In the genomic region with DNA sequence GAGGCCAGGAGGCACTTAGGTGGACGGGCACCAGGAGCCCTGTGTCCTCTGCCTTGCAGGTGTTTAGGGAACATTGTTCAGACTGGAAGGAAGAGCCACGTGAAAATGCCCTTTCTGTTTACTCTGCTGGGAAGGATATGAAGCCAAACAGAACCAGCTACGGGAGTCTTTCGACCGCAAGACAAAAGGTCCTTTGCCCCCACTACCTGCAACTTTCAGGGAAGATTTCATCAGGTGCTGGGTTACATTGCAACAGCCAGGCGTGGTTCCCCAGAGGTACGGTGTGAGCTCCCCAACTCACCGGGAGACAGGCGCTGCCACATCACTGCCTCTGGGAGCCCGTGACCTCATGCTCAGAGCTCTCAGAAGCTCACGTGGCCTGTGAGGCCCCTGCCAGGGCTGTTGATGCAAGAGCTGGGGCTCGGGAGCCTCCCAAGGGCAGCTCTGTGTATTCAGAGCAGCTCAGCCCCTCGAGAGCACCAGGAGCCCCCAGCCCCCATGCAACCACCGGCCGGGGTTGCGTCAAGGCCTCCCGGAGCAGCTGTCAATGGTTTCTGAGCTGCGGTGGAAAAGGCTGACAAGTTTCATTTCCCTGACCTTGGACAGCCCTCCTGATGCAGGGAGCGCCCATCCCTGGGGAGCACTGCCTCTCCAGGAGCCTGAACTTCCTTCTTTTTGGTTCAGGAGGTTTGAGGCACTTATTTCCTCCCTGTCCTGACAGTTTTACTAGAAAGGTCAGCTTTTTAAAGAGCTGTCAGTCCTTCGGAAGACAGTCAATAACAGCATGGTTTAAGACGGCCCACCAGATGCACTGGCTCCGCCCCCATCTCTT, we compare ENCODE assay signal across 8 cellular contexts. TPM values are rescaled to one million over a fixed set of nuclear protein-coding genes. Genes with fewer than 3 reads are reported as not detected.
DNase-seq lines count a peak whose midpoint lies in the region; ATAC-seq, FAIRE-seq and TF ChIP-seq lines count a peak whose summit lies in the region.

No MANE protein-coding gene starts in this region.

- H3K9me3 ChIP-seq in A549 = no peaks in the 10 kb centered on the region
- no peaks in the 10 kb centered on the region for H3K9me3 ChIP-seq in PC-9 (ENCODE audit: insufficient read depth, low read depth)
- H3K9me3 ChIP-seq in adrenal gland (replicated peaks in 1 of 3) = no peaks in the 10 kb centered on the region

- H3K4me2 ChIP-seq in A549 = peak overlapping the region; percentile 99
- peak overlapping the region; percentile 61 for H3K4me2 ChIP-seq in PC-9

- ATAC-seq in A549 (peak; percentile 66 to 74), GM21619 (IDR thresholded peaks at IDR 0.05; ENCODE audit: unreplicated experiment) (no peak), HG02588 (IDR thresholded peaks at IDR 0.05; ENCODE audit: unreplicated experiment) (no peak)

- DNase-seq in A549 (ENCODE audit: low read depth in 1 of 2, low spot score in 1 of 2) (peak; percentile 85 to 96), HL-60 (ENCODE audit: low read depth in 1 of 2, low spot score in 1 of 2) (peak; percentile 82 to 94), PC-9 (peak; percentile 87 to 94), adrenal gland (peak; percentile 85 to 94 (median 93)), kidney epithelial cell (ENCODE audit: low read depth) (peak; percentile 28)
- peak in 2 of 3 experiments; percentile 28 to 61 for DNase-seq in stimulated activated CD4-positive, alpha-beta T cell treated with anti-CD3 and anti-CD28 coated beads, TNF-alpha, amount 100 ng/mL, for 24 hours (ENCODE audit: low read depth in 3 of 3)

- no peaks in the 10 kb centered on the region for H3K9me2 ChIP-seq in PC-9 (ENCODE audit: insufficient read depth)

- no peak overlapping the region for H3K4me3 ChIP-seq in A549
- H3K4me3 ChIP-seq in HL-60 (replicated peaks; ENCODE audit: insufficient read depth, low read length) = no peak overlapping the region
- H3K4me3 ChIP-seq in PC-9 = peak overlapping the region; percentile 33; the same call in 1 of the 2 replicates
- peak overlapping the region in 1 of 4 donors; percentile 38 for H3K4me3 ChIP-seq in adrenal gland
- H3K4me3 ChIP-seq in kidney epithelial cell (ENCODE audit: low read depth, low read length) = no peak overlapping the region

- TF ChIP-seq POLR2A in A549 (IDR thresholded peaks at IDR 0.05; ENCODE audit: low read length) (no peak), adrenal gland (IDR thresholded peaks at IDR 0.05) (peak in 1 of 2 donors; percentile 54)

- H4K20me1 ChIP-seq in PC-9 (ENCODE audit: insufficient read depth) = no peaks in the 10 kb centered on the region

- peaks cover 40% of the 10 kb centered on the region for H3F3A ChIP-seq in PC-9 (ENCODE audit: insufficient read depth, low read depth)

- 26% methylated on average over 21 of the region's 22 CpGs for WGBS in A549 (ENCODE audit: missing lambda C conversion rate)
- 28 to 40% (median 31%) methylated on average over 9 to 22 of the region's 22 CpGs for WGBS in adrenal gland, 4 donors

- H3K4me1 ChIP-seq in A549 (peaks cover 64% of the 10 kb centered on the region), PC-9 (replicated peaks; ENCODE audit: insufficient read depth) (peaks cover 36% of the 10 kb centered on the region), adrenal gland (replicated peaks in 1 of 2) (peaks cover 15 to 25% of the 10 kb centered on the region in 2 donors)

- no peaks in the 10 kb centered on the region for H3K79me2 ChIP-seq in PC-9 (ENCODE audit: low read depth)

- no peak for FAIRE-seq in A549 (lab: Jason Lieb, UNC)

- CTCF ChIA-PET in A549 (lab: Yijun Ruan, JAX) = interaction anchor here (1.0 to 7.5 kb wide), 20 partner anchors 11 to 271 kb away, joined by 3 to 154 read pairs (median 5); partner anchors contain the start of genes CBX4, CBX8 and GAA
- CTCF ChIA-PET in PC-9 (lab: Charles Lee) = interaction anchor here (0.5 to 1.1 kb wide), 5 partner anchors 10 to 247 kb away, joined by 3 to 8 read pairs (median 3); no protein-coding TSS in a partner anchor

- H3K27ac ChIP-seq in A549 (peak overlapping the region; percentile 89 to 95), HL-60 (replicated peaks) (peak overlapping the region; percentile 53), PC-9 (peak overlapping the region; percentile 100), adrenal gland (peak overlapping the region in 3 of 5 donors; percentile 10 to 38 (median 27))

- peak; percentile 67 to 74; a peak in 3 of 5 replicates for TF ChIP-seq EP300 in A549 (IDR thresholded peaks at IDR 0.05)

- POLR2A ChIA-PET in A549 (lab: Yijun Ruan, JAX) = interaction anchor here (0.7 to 4.1 kb wide), 7 partner anchors 41 to 199 kb away, joined by 3 to 38 read pairs (median 12); partner anchors contain the start of genes CBX4 and CBX8
- POLR2A ChIA-PET in PC-9 (lab: Charles Lee; ENCODE audit: unreplicated experiment) = interaction anchor here (0.5 to 0.9 kb wide), 3 partner anchors 10 to 798 kb away, joined by 3 to 6 read pairs (median 4); no protein-coding TSS in a partner anchor

- H3K36me3 ChIP-seq in PC-9 (ENCODE audit: low read depth) (no peaks in the 10 kb centered on the region), adrenal gland (replicated peaks in 1 of 2) (no peaks in the 10 kb centered on the region), kidney epithelial cell (ENCODE audit: control insufficient read depth, insufficient read depth, low read length) (no peaks in the 10 kb centered on the region)

- no peak overlapping the region for H2AFZ ChIP-seq in PC-9

- peaks cover 14% of the 10 kb centered on the region for H3K27me3 ChIP-seq in HL-60 (ENCODE audit: insufficient read depth, poor library complexity, severe bottlenecking)
- no peaks in the 10 kb centered on the region for H3K27me3 ChIP-seq in PC-9 (ENCODE audit: insufficient read depth, low read depth)
- H3K27me3 ChIP-seq in adrenal gland = no peaks in the 10 kb centered on the region
- no peaks in the 10 kb centered on the region for H3K27me3 ChIP-seq in kidney epithelial cell (ENCODE audit: control insufficient read depth, insufficient read depth, low read length)

- intact Hi-C loops in PC-9 (cut with micrococcal nuclease; ENCODE audit: unreplicated experiment) = loop anchor here (2.0 to 5.0 kb wide), 3 partner anchors 76 to 255 kb away; no protein-coding TSS in a partner anchor
- intact Hi-C loops in adrenal gland (cut with DNase I) = loop anchor here in 1 of 2 donors (5.0 kb wide), 3 partner anchors 151 to 251 kb away; no protein-coding TSS in a partner anchor

- TF ChIP-seq CTCF in A549 (IDR thresholded peaks at IDR 0.05) (no peak), HL-60 (IDR thresholded peaks at IDR 0.05; ENCODE audit: insufficient read depth, low read length) (no peak), PC-9 (conservative IDR thresholded peaks at IDR 0.05) (no peak), adrenal gland (IDR thresholded peaks at IDR 0.05) (no peak), kidney epithelial cell (IDR thresholded peaks at IDR 0.05; ENCODE audit: insufficient read depth, low read length, poor library complexity, severe bottlenecking) (no peak)

- BruUV-seq in PC-9 (replicated peaks; lab: Mats Ljungman, UMichigan) = TSS peak; percentile 80

- peak in 1 of 2 experiments; percentile 39; a peak in 1 of 5 replicates for TF ChIP-seq RAD21 in A549 (conservative IDR thresholded peaks at IDR 0.05 in 1 of 2, IDR thresholded peaks at IDR 0.05 in 1 of 2)

TF ChIP-seq in A549, 52 proteins besides CTCF, POLR2A, EP300 and RAD21 (continues in another document):
- TF ChIP-seq JUN (IDR thresholded peaks at IDR 0.05) (peak; percentile 72 to 95), SMC3 (IDR thresholded peaks at IDR 0.05) (0 out of 3 replicates have a peak, but pooled peaks have one; percentile 18), CEBPB (IDR thresholded peaks at IDR 0.05) (peak; percentile 77 to 88), HDAC2 (IDR thresholded peaks at IDR 0.05) (no peak), NR3C1 (IDR thresholded peaks at IDR 0.05) (no peak), RFX5 (IDR thresholded peaks at IDR 0.05) (0 out of 2 replicates have a peak, but pooled peaks have one; percentile 17), BHLHE40 (IDR thresholded peaks at IDR 0.05; ENCODE audit: low read depth, low read length) (peak; percentile 70), CHD4 (IDR thresholded peaks at IDR 0.05; ENCODE audit: borderline replicate concordance) (no peak), FOSL2 (IDR thresholded peaks at IDR 0.05) (0 out of 2 replicates have a peak, but pooled peaks have one; percentile 12), FOSL2 (CRISPR knock-in tag; IDR thresholded peaks at IDR 0.05) (peak; percentile 45; the same call in 1 of the 2 replicates)
- TF ChIP-seq, protein P1, sequence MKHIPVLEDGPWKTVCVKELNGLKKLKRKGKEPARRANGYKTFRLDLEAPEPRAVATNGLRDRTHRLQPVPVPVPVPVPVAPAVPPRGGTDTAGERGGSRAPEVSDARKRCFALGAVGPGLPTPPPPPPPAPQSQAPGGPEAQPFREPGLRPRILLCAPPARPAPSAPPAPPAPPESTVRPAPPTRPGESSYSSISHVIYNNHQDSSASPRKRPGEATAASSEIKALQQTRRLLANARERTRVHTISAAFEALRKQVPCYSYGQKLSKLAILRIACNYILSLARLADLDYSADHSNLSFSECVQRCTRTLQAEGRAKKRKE (CRISPR knock-in tag; IDR thresholded peaks at IDR 0.05; ENCODE audit: low read depth) = no peak

RNA-seq across cellular contexts. Expression of gene TBC1D16, which starts 42.1 kb away (rescaled TPM):
- 8.9 and 12.9 TPM in 2 replicates for polyA plus RNA-seq in A549 (2011; rRNA removed)
- polyA plus RNA-seq in A549 (2012; cell fraction: cytosol; rRNA removed) = 5.8 and 7.4 TPM in 2 replicates
- polyA plus RNA-seq in A549 (2012; cell fraction: nucleus; rRNA removed) = 13.9 and 15.8 TPM in 2 replicates
- 11.5 to 12.5 TPM (median 12.3 TPM) in 3 replicates for polyA plus RNA-seq in A549 (2017; fragmentation: RNase III; extraction: RNeasy Plus Mini Kit Qiagen cat#74134 plus additional on column Dnase treatment)
- polyA minus RNA-seq in A549 (2011; rRNA and poly(A)+ RNA removed) = 22.2 and 28.2 TPM in 2 replicates
- total RNA-seq in PC-9 (2021) = 41.7 and 44.1 TPM in 2 replicates
- 10 to 100 TPM; 22.5 to 62.5 (median 40.7) TPM for total RNA-seq in adrenal gland
- 10 to 100 TPM in 1 of 3 donors, 1 to 10 TPM in 2; 4.2 to 12.9 (median 6.0) TPM for polyA plus RNA-seq in adrenal gland
- total RNA-seq in kidney epithelial cell = 54.5 and 58.5 TPM in 2 replicates

RNA-seq across cellular contexts. Expression of gene CCDC40, which starts 42.8 kb away (rescaled TPM):
- polyA plus RNA-seq in A549 (2011; rRNA removed) (4.3 and 5.9 TPM in 2 replicates), A549 (2017; fragmentation: RNase III; extraction: RNeasy Plus Mini Kit Qiagen cat#74134 plus additional on column Dnase treatment) (8.2 to 12.6 TPM (median 11.3 TPM) in 3 replicates), adrenal gland (10 to 100 TPM in 1 of 3 donors, 1 to 10 TPM in 2; 2.1 to 11.6 (median 3.7) TPM)
- 5.2 and 5.8 TPM in 2 replicates for polyA plus RNA-seq in A549 (2012; cell fraction: cytosol; rRNA removed)
- polyA plus RNA-seq in A549 (2012; cell fraction: nucleus; rRNA removed) = 15.3 and 16.1 TPM in 2 replicates
- polyA minus RNA-seq in A549 (2011; rRNA and poly(A)+ RNA removed) = 5.4 and 9.5 TPM in 2 replicates
- total RNA-seq in PC-9 (2021) (11.0 and 14.2 TPM in 2 replicates), adrenal gland (10 to 100 TPM in 3 of 8 donors, 1 to 10 TPM in 5; 3.0 to 15.7 (median 7.6) TPM), kidney epithelial cell (4.4 and 4.8 TPM in 2 replicates)

Comparison
In these comparisons a context has a peak if more than half of its experiments do, and no peak if none do; other contexts are left out.
1. ATAC-seq: peak in A549 (2 of 2); none in GM21619 (single experiment) and HG02588 (single experiment).
2. DNase-seq: peak in every context shown above with its lines; median percentile 93 in adrenal gland; 90 in A549; 90 in PC-9; 88 in HL-60; 44 in stimulated activated CD4-positive, alpha-beta T cell treated with anti-CD3 and anti-CD28 coated beads, TNF-alpha, amount 100 ng/mL, for 24 hours; 28 in kidney epithelial cell.
3. H3K27ac ChIP-seq: peak in every context shown above with its lines; median percentile 100 in PC-9; 92 in A549; 53 in HL-60; 27 in adrenal gland.